Comparison of ENCODE assay signal across 10 cellular contexts in the genomic region with DNA sequence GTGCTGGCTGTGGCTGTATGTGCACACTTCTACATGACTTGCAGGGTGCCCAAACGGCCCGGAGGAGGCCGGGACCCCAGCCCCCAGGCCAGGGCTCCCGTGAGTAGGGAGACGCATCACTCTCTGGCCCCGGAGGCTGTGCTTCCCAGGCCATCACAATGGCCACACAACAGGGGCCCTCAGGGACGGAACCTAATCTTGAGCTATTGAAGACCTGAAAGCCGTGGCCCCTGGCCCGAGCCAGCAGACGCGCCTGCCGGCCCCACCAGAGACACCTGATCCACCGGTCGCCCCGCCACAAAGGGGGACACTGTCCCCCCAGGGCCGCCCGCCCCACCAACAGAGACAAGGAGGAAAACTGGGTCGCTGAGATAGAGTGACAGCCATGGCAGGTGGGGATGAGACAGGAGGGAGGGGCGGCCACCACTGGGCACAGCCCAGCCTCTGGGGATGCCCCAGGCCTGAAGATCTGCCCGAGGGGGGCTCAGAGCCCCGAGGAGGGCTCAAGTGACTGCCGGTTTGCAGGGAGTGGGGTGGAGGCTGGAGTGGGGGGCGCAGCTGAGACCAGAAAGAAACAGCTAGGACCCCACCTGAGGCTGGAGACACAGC. TPM values are rescaled to one million over a fixed set of nuclear protein-coding genes. Genes with fewer than 3 reads are reported as not detected.
DNase-seq lines count a peak whose midpoint lies in the region; ATAC-seq and TF ChIP-seq lines count a peak whose summit lies in the region.
"Had no signal": no experiment of that assay in that cellular context is flagged by ENCODE, and none has a peak within 500 bp of the region (broad histone marks: within the 10 kb centered on the region; RNA-seq: fewer than 3 reads in every experiment).

No MANE protein-coding gene starts in this region.

- peaks cover 16% of the 10 kb centered on the region for H3K4me1 ChIP-seq in colonic mucosa

- no peaks in the 10 kb centered on the region for H3K9me3 ChIP-seq in colonic mucosa

- H3K27me3 ChIP-seq in colonic mucosa: no peaks in the 10 kb centered on the region

- H3K9ac ChIP-seq in colonic mucosa (ENCODE audit: low read depth in 2 of 2, low read length in 2 of 2): no peak overlapping the region

- H3K4me1 Mint-ChIP-seq in activated naive CD4-positive, alpha-beta T cell treated with anti-CD3 and anti-CD28 coated beads, Interleukin-2, amount 10 ng/mL, durations not matched to agents 7 days and 5 days: peaks cover 64% of the 10 kb centered on the region
- H3K4me1 Mint-ChIP-seq in effector memory CD8-positive, alpha-beta T cell (ENCODE audit: low read depth in 2 of 2): peaks cover 37 to 56% of the 10 kb centered on the region in 2 donors
- H3K4me1 Mint-ChIP-seq in stimulated activated naive CD8-positive, alpha-beta T cell treated with anti-CD3 and anti-CD28 coated beads, Interleukin-15, amount 100 ng/mL, for 72 hours: peaks cover 64% of the 10 kb centered on the region

- intact Hi-C loops in colonic mucosa (cut with DNase I): no loop called here

- no peaks in the 10 kb centered on the region for H3K36me3 ChIP-seq in colonic mucosa

- peak overlapping the region; percentile 97 for H3K27ac Mint-ChIP-seq in activated naive CD4-positive, alpha-beta T cell treated with anti-CD3 and anti-CD28 coated beads, Interleukin-2, amount 10 ng/mL, durations not matched to agents 7 days and 5 days
- peak overlapping the region in 1 of 2 donors; percentile 86 for H3K27ac Mint-ChIP-seq in activated naive CD4-positive, alpha-beta T cell treated with anti-CD3 and anti-CD28 coated beads, Interleukin-2, amount 50 U/mL, for 72 hours
- H3K27ac Mint-ChIP-seq in effector memory CD8-positive, alpha-beta T cell: peak overlapping the region; percentile 93 to 96
- no peak overlapping the region for H3K27ac Mint-ChIP-seq in stimulated activated naive CD8-positive, alpha-beta T cell treated with anti-CD3 and anti-CD28 coated beads, Interleukin-15, amount 100 ng/mL, for 72 hours

- CTCF ChIA-PET in activated naive CD4-positive, alpha-beta T cell treated with anti-CD3 and anti-CD28 coated beads, Interleukin-2, amount 10 ng/mL, durations not matched to agents 7 days and 5 days (lab: Charles Lee): no interaction called here
- CTCF ChIA-PET in RWPE1 (lab: Yijun Ruan, JAX): no interaction called here

- no peak overlapping the region for H3K4me3 ChIP-seq in colonic mucosa

- ATAC-seq in activated naive CD4-positive, alpha-beta T cell treated with anti-CD3 and anti-CD28 coated beads, Interleukin-2, amount 50 U/mL, for 72 hours: no peak
- no peak for ATAC-seq in effector memory CD8-positive, alpha-beta T cell (replicated peaks)
- no peak for ATAC-seq in stimulated activated naive CD8-positive, alpha-beta T cell treated with anti-CD3 and anti-CD28 coated beads, Interleukin-15, amount 100 ng/mL, for 72 hours

- peak overlapping the region; percentile 76 for H3K4me3 Mint-ChIP-seq in activated naive CD4-positive, alpha-beta T cell treated with anti-CD3 and anti-CD28 coated beads, Interleukin-2, amount 10 ng/mL, durations not matched to agents 7 days and 5 days
- peak overlapping the region; percentile 68 to 85 for H3K4me3 Mint-ChIP-seq in effector memory CD8-positive, alpha-beta T cell
- peak overlapping the region; percentile 69 to 80 for H3K4me3 Mint-ChIP-seq in stimulated activated naive CD8-positive, alpha-beta T cell treated with anti-CD3 and anti-CD28 coated beads, Interleukin-15, amount 100 ng/mL, for 72 hours

- no peaks in the 10 kb centered on the region for H3K9me3 Mint-ChIP-seq in activated naive CD4-positive, alpha-beta T cell treated with anti-CD3 and anti-CD28 coated beads, Interleukin-2, amount 10 ng/mL, durations not matched to agents 7 days and 5 days
- H3K9me3 Mint-ChIP-seq in activated naive CD4-positive, alpha-beta T cell treated with anti-CD3 and anti-CD28 coated beads, Interleukin-2, amount 50 U/mL, for 72 hours: no peaks in the 10 kb centered on the region
- no peaks in the 10 kb centered on the region for H3K9me3 Mint-ChIP-seq in effector memory CD8-positive, alpha-beta T cell
- H3K9me3 Mint-ChIP-seq in stimulated activated naive CD8-positive, alpha-beta T cell treated with anti-CD3 and anti-CD28 coated beads, Interleukin-15, amount 100 ng/mL, for 72 hours: no peaks in the 10 kb centered on the region

- DNase-seq in activated naive CD4-positive, alpha-beta T cell treated with anti-CD3 and anti-CD28 coated beads, Interleukin-2, amount 10 ng/mL, durations not matched to agents 7 days and 5 days: no peak
- DNase-seq in activated naive CD4-positive, alpha-beta T cell treated with anti-CD3 and anti-CD28 coated beads, Interleukin-2, amount 50 U/mL, for 72 hours (ENCODE audit: low spot score in 2 of 2): no peak
- DNase-seq in RWPE1 (ENCODE audit: low spot score): no peak
- no peak for DNase-seq in effector memory CD8-positive, alpha-beta T cell
- no peak for DNase-seq in stimulated activated naive CD8-positive, alpha-beta T cell treated with anti-CD3 and anti-CD28 coated beads, Interleukin-15, amount 100 ng/mL, for 72 hours
- no peak for DNase-seq in stimulated activated CD4-positive, alpha-beta T cell treated with anti-CD3 and anti-CD28 coated beads, Interleukin-12 subunit alpha, Interleukin-12 subunit beta, amount 100 ng/mL, for 4 hours
- no peak for DNase-seq in colonic mucosa
- no peak for DNase-seq in mesenteric fat pad (ENCODE audit: low spot score)
- DNase-seq: foreskin keratinocyte had no signal

- no peak for TF ChIP-seq CTCF in RWPE1 (conservative IDR thresholded peaks at IDR 0.05; ENCODE audit: low read depth)
- no peak for TF ChIP-seq CTCF in colonic mucosa (IDR thresholded peaks at IDR 0.05)

- peaks cover 3% of the 10 kb centered on the region for H3K27me3 Mint-ChIP-seq in activated naive CD4-positive, alpha-beta T cell treated with anti-CD3 and anti-CD28 coated beads, Interleukin-2, amount 10 ng/mL, durations not matched to agents 7 days and 5 days
- H3K27me3 Mint-ChIP-seq in effector memory CD8-positive, alpha-beta T cell: no peaks in the 10 kb centered on the region
- no peaks in the 10 kb centered on the region for H3K27me3 Mint-ChIP-seq in stimulated activated naive CD8-positive, alpha-beta T cell treated with anti-CD3 and anti-CD28 coated beads, Interleukin-15, amount 100 ng/mL, for 72 hours

- H3K36me3 Mint-ChIP-seq in activated naive CD4-positive, alpha-beta T cell treated with anti-CD3 and anti-CD28 coated beads, Interleukin-2, amount 10 ng/mL, durations not matched to agents 7 days and 5 days: peaks cover 1% of the 10 kb centered on the region
- H3K36me3 Mint-ChIP-seq in activated naive CD4-positive, alpha-beta T cell treated with anti-CD3 and anti-CD28 coated beads, Interleukin-2, amount 50 U/mL, for 72 hours: no peaks in the 10 kb centered on the region
- H3K36me3 Mint-ChIP-seq in effector memory CD8-positive, alpha-beta T cell (ENCODE audit: insufficient read depth): peaks cover 27% of the 10 kb centered on the region

- POLR2A ChIA-PET in RWPE1 (lab: Yijun Ruan, JAX; ENCODE audit: low non-redundant PET): interaction anchor here (1.1 kb wide), 1 partner anchor 8 kb away, joined by 3 read pairs; no protein-coding TSS in a partner anchor

- peak overlapping the region; percentile 87 for H3K27ac ChIP-seq in RWPE1
- H3K27ac ChIP-seq in colonic mucosa: no peak overlapping the region
- H3K27ac ChIP-seq: foreskin keratinocyte had no signal

RNA-seq across cellular contexts. Expression of gene LFNG, which starts 10.2 kb away (rescaled TPM):
- 10 to 100 TPM; 17.8 to 21.1 TPM for total RNA-seq in activated naive CD4-positive, alpha-beta T cell treated with anti-CD3 and anti-CD28 coated beads, Interleukin-2, amount 50 U/mL, for 72 hours
- total RNA-seq in colonic mucosa: 100 to 1,000 TPM in 1 of 2 donors, 10 to 100 TPM in 1; 61.4 to 105 TPM
- 43.8 TPM for total RNA-seq in mesenteric fat pad

RNA-seq across cellular contexts. Expression of gene GRIFIN, which starts 33.2 kb away (rescaled TPM):
- total RNA-seq in activated naive CD4-positive, alpha-beta T cell treated with anti-CD3 and anti-CD28 coated beads, Interleukin-2, amount 50 U/mL, for 72 hours: not detected
- not detected for total RNA-seq in colonic mucosa
- total RNA-seq in mesenteric fat pad: not detected
- total RNA-seq: foreskin keratinocyte, skeletal muscle tissue had no signal

RNA-seq across cellular contexts. Expression of gene BRAT1, which starts 45.9 kb away (rescaled TPM):
- total RNA-seq in activated naive CD4-positive, alpha-beta T cell treated with anti-CD3 and anti-CD28 coated beads, Interleukin-2, amount 50 U/mL, for 72 hours: 10 to 100 TPM; 26.5 to 37.5 TPM
- total RNA-seq in colonic mucosa (10 to 100 TPM; 19.3 to 40.0 TPM), mesenteric fat pad (29.8 TPM)

RNA-seq across cellular contexts. Expression of gene IQCE, which starts 49.4 kb away (rescaled TPM):
- total RNA-seq in activated naive CD4-positive, alpha-beta T cell treated with anti-CD3 and anti-CD28 coated beads, Interleukin-2, amount 50 U/mL, for 72 hours: 1 to 10 TPM; 7.3 to 9.5 TPM
- total RNA-seq in colonic mucosa (10 to 100 TPM; 23.2 to 36.3 TPM), mesenteric fat pad (14.4 TPM)

Comparison
In these comparisons a context has a peak if more than half of its experiments do, and no peak if none do; other contexts are left out.
1. H3K27ac Mint-ChIP-seq: peak in activated naive CD4-positive, alpha-beta T cell treated with anti-CD3 and anti-CD28 coated beads, Interleukin-2, amount 10 ng/mL, durations not matched to agents 7 days and 5 days (single experiment) and effector memory CD8-positive, alpha-beta T cell (2 of 2); none in stimulated activated naive CD8-positive, alpha-beta T cell treated with anti-CD3 and anti-CD28 coated beads, Interleukin-15, amount 100 ng/mL, for 72 hours (0 of 2).
2. Peak in every context shown above with its lines, with median percentiles within 50 percentile points of each other: H3K4me3 Mint-ChIP-seq.